22 cellular contexts compared by ENCODE assay signal in the genomic region with DNA sequence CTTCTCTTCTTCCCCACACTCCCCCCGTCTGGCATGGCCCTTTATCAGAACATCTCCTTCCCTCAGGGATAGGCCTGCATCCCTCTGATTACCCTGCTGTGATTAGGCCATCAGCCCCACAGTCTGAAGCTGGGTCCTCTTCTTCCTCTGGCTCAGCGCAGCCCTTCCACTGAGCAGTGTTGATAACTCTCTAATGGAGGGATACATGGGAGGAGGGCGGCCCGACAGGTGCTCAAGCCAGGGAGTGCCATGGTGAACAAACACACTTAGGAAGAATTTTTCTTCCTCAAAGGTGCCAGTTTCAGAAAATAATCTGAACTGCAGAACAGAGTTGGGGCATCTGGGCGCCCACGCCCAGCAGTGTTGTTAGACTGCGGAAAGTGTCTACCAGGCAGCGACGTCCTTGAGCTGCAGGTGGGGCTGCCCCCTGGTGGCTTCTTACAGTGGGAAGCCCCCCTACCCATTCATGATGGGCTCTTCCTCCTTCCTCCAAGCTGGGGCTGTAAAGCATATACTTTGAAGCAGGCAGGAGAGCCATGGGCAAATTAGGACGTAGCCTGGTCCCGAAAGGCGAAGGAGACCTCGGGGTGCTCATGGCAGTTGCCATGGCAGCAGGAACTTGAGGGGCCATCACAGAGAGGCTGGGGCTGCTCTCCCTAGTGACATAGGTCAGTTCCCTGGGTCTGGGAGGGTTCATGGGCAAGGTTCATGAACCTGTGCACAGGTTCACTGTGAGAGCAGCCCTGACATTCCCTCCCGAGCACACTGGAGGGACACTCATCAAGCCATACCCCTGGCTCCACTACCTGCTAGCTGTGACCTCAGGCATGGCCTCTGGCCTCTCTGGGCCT. TPM values are rescaled to one million over a fixed set of nuclear protein-coding genes. Genes with fewer than 3 reads are reported as not detected.
DNase-seq lines count a peak whose midpoint lies in the region; TF ChIP-seq lines count a peak whose summit lies in the region.
"Had no signal": no experiment of that assay in that cellular context is flagged by ENCODE, and none has a peak within 500 bp of the region (broad histone marks: within the 10 kb centered on the region; RNA-seq: fewer than 3 reads in every experiment).

No MANE protein-coding gene starts in this region.

- no peak overlapping the region for H2AFZ ChIP-seq in neural progenitor cell (replicated peaks)

- H3K27me3 ChIP-seq in DOHH2 (ENCODE audit: control insufficient read depth, low read length) (peaks cover 7% of the 10 kb centered on the region), neural progenitor cell (no peaks in the 10 kb centered on the region)

- no peaks in the 10 kb centered on the region for H3K9me3 Mint-ChIP-seq in endothelial cell (ENCODE audit: unreplicated experiment)
- H3K9me3 Mint-ChIP-seq in neural progenitor cell, result no peaks in the 10 kb centered on the region
- no peaks in the 10 kb centered on the region for H3K9me3 Mint-ChIP-seq in activated naive CD8-positive, alpha-beta T cell treated with anti-CD3 and anti-CD28 coated beads for 36 hours
- H3K9me3 Mint-ChIP-seq: T-helper 2 cell treated with Interferon-gamma antibody and Interleukin-4, amounts not matched to agents 5 μg/mL and 100 μg/mL, for 36 hours had no signal

- H3K4me3 Mint-ChIP-seq in endothelial cell (ENCODE audit: unreplicated experiment) (peak overlapping the region; percentile 59), neural progenitor cell (no peak overlapping the region)
- no peak overlapping the region for H3K4me3 Mint-ChIP-seq in activated naive CD8-positive, alpha-beta T cell treated with anti-CD3 and anti-CD28 coated beads for 36 hours
- H3K4me3 Mint-ChIP-seq: T-helper 2 cell treated with Interferon-gamma antibody and Interleukin-4, amounts not matched to agents 5 μg/mL and 100 μg/mL, for 36 hours had no signal

- H3K4me3 ChIP-seq in DOHH2 (ENCODE audit: low read length) (no peak overlapping the region), neural progenitor cell (no peak overlapping the region)

- peak; percentile 28 for TF ChIP-seq CTCF in DOHH2 (IDR thresholded peaks at IDR 0.05; ENCODE audit: low read depth, low read length, poor library complexity, severe bottlenecking)
- peak; percentile 35; the same call in 1 of the 2 replicates for TF ChIP-seq CTCF in LNCAP (IDR thresholded peaks at IDR 0.05)
- peak; percentile 29 for TF ChIP-seq CTCF in endothelial cell (IDR thresholded peaks at IDR 0.05; ENCODE audit: unreplicated experiment)
- TF ChIP-seq CTCF in neural progenitor cell (IDR thresholded peaks at IDR 0.05), result peak; percentile 58

- H3K27me3 Mint-ChIP-seq in endothelial cell (ENCODE audit: unreplicated experiment) (peaks cover 23% of the 10 kb centered on the region), neural progenitor cell (ENCODE audit: insufficient read depth, low read depth) (peaks cover 7% of the 10 kb centered on the region)
- H3K27me3 Mint-ChIP-seq in activated naive CD8-positive, alpha-beta T cell treated with anti-CD3 and anti-CD28 coated beads for 36 hours, result no peaks in the 10 kb centered on the region

- peaks cover 69% of the 10 kb centered on the region for H3K36me3 Mint-ChIP-seq in endothelial cell (ENCODE audit: low read depth, unreplicated experiment)
- H3K36me3 Mint-ChIP-seq in neural progenitor cell, result no peaks in the 10 kb centered on the region
- H3K36me3 Mint-ChIP-seq in activated naive CD8-positive, alpha-beta T cell treated with anti-CD3 and anti-CD28 coated beads for 36 hours, result no peaks in the 10 kb centered on the region

- no peaks in the 10 kb centered on the region for H3K9me3 ChIP-seq in DOHH2 (ENCODE audit: control insufficient read depth, insufficient read depth, low read length)
- H3K9me3 ChIP-seq in neural progenitor cell (ENCODE audit: low read depth), result no peaks in the 10 kb centered on the region

- H3K4me1 ChIP-seq in DOHH2 (ENCODE audit: control insufficient read depth, low read length) (no peaks in the 10 kb centered on the region), neural progenitor cell (no peaks in the 10 kb centered on the region)

- H3F3A ChIP-seq in DOHH2 (ENCODE audit: control insufficient read depth, insufficient read depth) (no peaks in the 10 kb centered on the region), neural progenitor cell (ENCODE audit: low read depth) (no peaks in the 10 kb centered on the region)

- no peak overlapping the region for H3K9ac ChIP-seq in neural progenitor cell

- no peaks in the 10 kb centered on the region for H3K36me3 ChIP-seq in DOHH2 (ENCODE audit: control insufficient read depth, low read length)
- H3K36me3 ChIP-seq in neural progenitor cell, result no peaks in the 10 kb centered on the region

- no peak overlapping the region for H3K27ac ChIP-seq in DOHH2 (ENCODE audit: low read depth, low read length)
- H3K27ac ChIP-seq in neural progenitor cell, result no peak overlapping the region
- H3K27ac ChIP-seq: HL-60 had no signal

- H3K27ac Mint-ChIP-seq in endothelial cell (ENCODE audit: unreplicated experiment), result peak overlapping the region; percentile 53
- H3K27ac Mint-ChIP-seq in neural progenitor cell, result no peak overlapping the region
- no peak overlapping the region for H3K27ac Mint-ChIP-seq in activated naive CD8-positive, alpha-beta T cell treated with anti-CD3 and anti-CD28 coated beads for 36 hours
- H3K27ac Mint-ChIP-seq: T-helper 2 cell treated with Interferon-gamma antibody and Interleukin-4, amounts not matched to agents 5 μg/mL and 100 μg/mL, for 36 hours had no signal

- H4K20me1 ChIP-seq in DOHH2 (ENCODE audit: control insufficient read depth, insufficient read depth, low read depth, low read length) (no peaks in the 10 kb centered on the region), neural progenitor cell (ENCODE audit: low read depth) (no peaks in the 10 kb centered on the region)

- H3K79me2 ChIP-seq in DOHH2 (ENCODE audit: control insufficient read depth, low read length), result no peaks in the 10 kb centered on the region
- no peaks in the 10 kb centered on the region for H3K79me2 ChIP-seq in neural progenitor cell (ENCODE audit: low read depth)

- H3K9me2 ChIP-seq in DOHH2 (replicated peaks; ENCODE audit: control insufficient read depth, low read length), result no peaks in the 10 kb centered on the region

- no peak for DNase-seq in endothelial cell (ENCODE audit: low spot score)
- DNase-seq in neural progenitor cell (ENCODE audit: low spot score), result peak; percentile 54
- DNase-seq in AML-193 (lab: John Stamatoyannopoulos, UW), result no peak
- no peak for DNase-seq in nucleus accumbens (lab: John Stamatoyannopoulos, UW)
- DNase-seq in RPMI8226, result no peak
- DNase-seq in activated naive CD8-positive, alpha-beta T cell treated with anti-CD3 and anti-CD28 coated beads for 36 hours, result no peak
- DNase-seq: activated CD4-positive, alpha-beta T cell treated with anti-CD3 and anti-CD28 coated beads for 1 hour; activated gamma-delta T cell treated with Interleukin-2 at 50 U/mL for 16 hours; amygdala; cerebellar nuclear complex; COR-L47; hippocampal formation; KBM-7; kidney glomerular epithelial cell; NCI-H1105 treated with DMSO at 0.1 percent for 48 hours; NK-92 treated with Interleukin-12 subunit alpha and Interleukin-12 subunit beta, amount 100 ng/mL, for 24 hours; SHP77; stimulated activated CD4-positive, alpha-beta T cell treated with anti-CD3 and anti-CD28 coated beads, Interleukin-2, amount 100 ng/mL, for 48 hours had no signal

- H3K4me2 ChIP-seq in DOHH2 (ENCODE audit: low read length), result no peak overlapping the region
- H3K4me2 ChIP-seq in neural progenitor cell, result no peak overlapping the region

- H3K4me1 Mint-ChIP-seq in endothelial cell (ENCODE audit: unreplicated experiment) (peaks cover 6% of the 10 kb centered on the region), neural progenitor cell (no peaks in the 10 kb centered on the region)
- no peaks in the 10 kb centered on the region for H3K4me1 Mint-ChIP-seq in activated naive CD8-positive, alpha-beta T cell treated with anti-CD3 and anti-CD28 coated beads for 36 hours

RNA-seq across cellular contexts. Expression of a gene that starts 33.2 kb away (rescaled TPM):
- total RNA-seq in endothelial cell (ENCODE audit: unreplicated experiment), result 49.1 TPM
- total RNA-seq in neural progenitor cell (ENCODE audit: low replicate concordance), result 35.6 and 57.3 TPM in 2 replicates
- 10 to 100 TPM; 39.1 to 43.1 TPM for total RNA-seq in activated naive CD8-positive, alpha-beta T cell treated with anti-CD3 and anti-CD28 coated beads for 36 hours
